Comparison of ENCODE assay signal across 1 cellular context in the genomic region with DNA sequence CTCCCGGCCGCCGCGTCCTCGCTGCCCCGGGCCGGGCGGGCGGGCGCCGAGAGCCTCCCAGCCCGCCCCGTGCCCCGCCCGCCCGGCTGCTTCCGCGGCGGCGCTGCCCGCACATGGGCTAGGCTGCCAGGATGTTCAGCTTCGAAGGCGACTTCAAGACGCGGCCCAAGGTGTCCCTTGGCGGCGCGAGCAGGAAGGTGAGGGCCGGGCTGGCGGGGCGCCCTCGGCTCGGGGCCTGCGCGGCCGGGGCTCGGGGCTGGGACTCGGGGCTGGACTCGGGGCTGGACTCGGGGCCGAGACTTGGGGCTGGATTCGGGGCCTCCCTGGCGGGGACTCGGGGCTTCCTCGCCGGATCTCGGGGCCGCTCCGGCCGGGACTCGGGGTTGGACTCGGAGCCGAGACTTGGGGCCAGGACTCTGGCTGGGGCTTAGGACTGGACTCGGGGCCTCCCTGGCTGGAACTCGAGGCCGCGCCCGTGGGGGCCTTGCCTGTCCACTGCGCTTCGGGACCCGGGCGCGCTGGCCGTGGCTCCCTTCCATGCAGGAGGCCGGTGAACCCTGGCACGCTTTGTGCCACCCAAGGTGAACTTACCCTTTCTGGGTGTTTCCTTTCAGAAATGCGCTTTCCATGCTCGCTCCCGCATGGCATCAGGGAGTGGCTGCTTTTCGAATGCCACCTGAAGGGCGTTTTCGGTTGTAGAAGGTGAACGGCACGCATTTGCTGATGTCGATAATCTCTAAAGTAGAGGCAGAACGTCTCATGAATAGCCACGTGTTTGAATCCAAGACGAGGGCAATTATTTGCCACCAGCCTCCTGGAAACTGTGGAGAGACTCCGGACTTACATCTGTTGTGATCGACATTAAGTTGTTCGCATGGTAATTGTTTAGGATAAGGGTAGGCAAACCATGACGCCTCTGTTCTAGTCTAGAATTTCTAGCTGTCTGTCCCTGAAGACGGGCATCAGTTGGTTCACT.
TF ChIP-seq lines count a peak whose summit lies in the region.

No MANE protein-coding gene starts in this region.

TF ChIP-seq in HepG2, 621 proteins besides CTCF, POLR2A, EP300 and RAD21 (continued from another document):
- TF ChIP-seq, protein P1, sequence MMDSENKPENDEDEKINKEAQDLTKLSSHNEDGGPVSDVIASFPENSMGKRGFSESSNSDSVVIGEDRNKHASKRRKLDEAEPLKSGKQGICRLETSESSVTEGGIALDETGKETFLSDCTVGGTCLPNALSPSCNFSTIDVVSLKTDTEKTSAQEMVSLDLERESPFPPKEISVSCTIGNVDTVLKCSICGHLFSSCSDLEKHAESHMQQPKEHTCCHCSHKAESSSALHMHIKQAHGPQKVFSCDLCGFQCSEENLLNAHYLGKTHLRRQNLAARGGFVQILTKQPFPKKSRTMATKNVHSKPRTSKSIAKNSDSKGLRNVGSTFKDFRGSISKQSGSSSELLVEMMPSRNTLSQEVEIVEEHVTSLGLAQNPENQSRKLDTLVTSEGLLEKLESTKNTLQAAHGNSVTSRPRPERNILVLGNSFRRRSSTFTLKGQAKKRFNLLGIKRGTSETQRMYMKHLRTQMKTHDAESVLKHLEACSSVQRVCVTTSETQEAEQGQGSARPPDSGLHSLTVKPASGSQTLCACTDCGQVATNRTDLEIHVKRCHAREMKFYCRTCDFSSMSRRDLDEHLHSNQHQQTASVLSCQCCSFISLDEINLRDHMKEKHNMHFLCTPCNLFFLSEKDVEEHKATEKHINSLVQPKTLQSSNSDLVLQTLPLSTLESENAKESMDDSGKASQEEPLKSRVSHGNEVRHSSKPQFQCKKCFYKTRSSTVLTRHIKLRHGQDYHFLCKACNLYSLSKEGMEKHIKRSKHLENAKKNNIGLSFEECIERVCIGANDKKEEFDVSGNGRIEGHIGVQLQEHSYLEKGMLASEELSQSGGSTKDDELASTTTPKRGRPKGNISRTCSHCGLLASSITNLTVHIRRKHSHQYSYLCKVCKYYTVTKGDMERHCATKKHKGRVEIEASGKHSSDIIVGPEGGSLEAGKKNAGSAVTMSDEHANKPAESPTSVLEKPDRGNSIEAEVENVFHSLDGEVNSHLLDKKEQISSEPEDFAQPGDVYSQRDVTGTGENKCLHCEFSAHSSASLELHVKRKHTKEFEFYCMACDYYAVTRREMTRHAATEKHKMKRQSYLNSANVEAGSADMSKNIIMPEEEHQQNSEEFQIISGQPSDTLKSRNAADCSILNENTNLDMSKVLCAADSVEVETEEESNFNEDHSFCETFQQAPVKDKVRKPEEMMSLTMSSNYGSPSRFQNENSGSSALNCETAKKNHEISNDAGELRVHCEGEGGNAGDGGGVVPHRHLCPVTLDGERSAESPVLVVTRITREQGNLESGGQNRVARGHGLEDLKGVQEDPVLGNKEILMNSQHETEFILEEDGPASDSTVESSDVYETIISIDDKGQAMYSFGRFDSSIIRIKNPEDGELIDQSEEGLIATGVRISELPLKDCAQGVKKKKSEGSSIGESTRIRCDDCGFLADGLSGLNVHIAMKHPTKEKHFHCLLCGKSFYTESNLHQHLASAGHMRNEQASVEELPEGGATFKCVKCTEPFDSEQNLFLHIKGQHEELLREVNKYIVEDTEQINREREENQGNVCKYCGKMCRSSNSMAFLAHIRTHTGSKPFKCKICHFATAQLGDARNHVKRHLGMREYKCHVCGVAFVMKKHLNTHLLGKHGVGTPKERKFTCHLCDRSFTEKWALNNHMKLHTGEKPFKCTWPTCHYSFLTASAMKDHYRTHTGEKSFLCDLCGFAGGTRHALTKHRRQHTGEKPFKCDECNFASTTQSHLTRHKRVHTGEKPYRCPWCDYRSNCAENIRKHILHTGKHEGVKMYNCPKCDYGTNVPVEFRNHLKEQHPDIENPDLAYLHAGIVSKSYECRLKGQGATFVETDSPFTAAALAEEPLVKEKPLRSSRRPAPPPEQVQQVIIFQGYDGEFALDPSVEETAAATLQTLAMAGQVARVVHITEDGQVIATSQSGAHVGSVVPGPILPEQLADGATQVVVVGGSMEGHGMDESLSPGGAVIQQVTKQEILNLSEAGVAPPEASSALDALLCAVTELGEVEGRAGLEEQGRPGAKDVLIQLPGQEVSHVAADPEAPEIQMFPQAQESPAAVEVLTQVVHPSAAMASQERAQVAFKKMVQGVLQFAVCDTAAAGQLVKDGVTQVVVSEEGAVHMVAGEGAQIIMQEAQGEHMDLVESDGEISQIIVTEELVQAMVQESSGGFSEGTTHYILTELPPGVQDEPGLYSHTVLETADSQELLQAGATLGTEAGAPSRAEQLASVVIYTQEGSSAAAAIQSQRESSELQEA (CRISPR knock-in tag; IDR thresholded peaks at IDR 0.05; ENCODE audit: not compliant biosample characterization) = peak; percentile 17
- TF ChIP-seq EEA1 (CRISPR knock-in tag; IDR thresholded peaks at IDR 0.05; ENCODE audit: borderline replicate concordance) = 0 out of 2 replicates have a peak, but pooled peaks have one; percentile 12
- TF ChIP-seq, protein P2, sequence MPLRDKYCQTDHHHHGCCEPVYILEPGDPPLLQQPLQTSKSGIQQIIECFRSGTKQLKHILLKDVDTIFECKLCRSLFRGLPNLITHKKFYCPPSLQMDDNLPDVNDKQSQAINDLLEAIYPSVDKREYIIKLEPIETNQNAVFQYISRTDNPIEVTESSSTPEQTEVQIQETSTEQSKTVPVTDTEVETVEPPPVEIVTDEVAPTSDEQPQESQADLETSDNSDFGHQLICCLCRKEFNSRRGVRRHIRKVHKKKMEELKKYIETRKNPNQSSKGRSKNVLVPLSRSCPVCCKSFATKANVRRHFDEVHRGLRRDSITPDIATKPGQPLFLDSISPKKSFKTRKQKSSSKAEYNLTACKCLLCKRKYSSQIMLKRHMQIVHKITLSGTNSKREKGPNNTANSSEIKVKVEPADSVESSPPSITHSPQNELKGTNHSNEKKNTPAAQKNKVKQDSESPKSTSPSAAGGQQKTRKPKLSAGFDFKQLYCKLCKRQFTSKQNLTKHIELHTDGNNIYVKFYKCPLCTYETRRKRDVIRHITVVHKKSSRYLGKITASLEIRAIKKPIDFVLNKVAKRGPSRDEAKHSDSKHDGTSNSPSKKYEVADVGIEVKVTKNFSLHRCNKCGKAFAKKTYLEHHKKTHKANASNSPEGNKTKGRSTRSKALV (CRISPR knock-in tag; IDR thresholded peaks at IDR 0.05) = no peak
- no peak for TF ChIP-seq NR1H2 (CRISPR knock-in tag; IDR thresholded peaks at IDR 0.05; ENCODE audit: borderline replicate concordance, low read depth)
- no peak for TF ChIP-seq DDIT3 (CRISPR knock-in tag; IDR thresholded peaks at IDR 0.05)
- no peak for TF ChIP-seq SMC3 (IDR thresholded peaks at IDR 0.05; ENCODE audit: low read length)
- no peak for TF ChIP-seq ZFYVE20 (CRISPR knock-in tag; IDR thresholded peaks at IDR 0.05; ENCODE audit: borderline replicate concordance, low read depth)
- no peak for TF ChIP-seq HCFC1 (IDR thresholded peaks at IDR 0.05; ENCODE audit: low read depth, low read length)
- TF ChIP-seq ZNF607 (CRISPR knock-in tag; IDR thresholded peaks at IDR 0.05; ENCODE audit: borderline replicate concordance) = 0 out of 2 replicates have a peak, but pooled peaks have one; percentile 51
- TF ChIP-seq ASH2L (IDR thresholded peaks at IDR 0.05; ENCODE audit: insufficient read length, low read depth, low read length) = no peak
- TF ChIP-seq ATM (IDR thresholded peaks at IDR 0.05; ENCODE audit: borderline replicate concordance) = no peak
- peak; percentile 72 for TF ChIP-seq AGO2 (optimal IDR thresholded peaks at IDR 0.05; ENCODE audit: low read depth, low read length)
- peak; percentile 64; the same call in 1 of the 2 replicates for TF ChIP-seq SNAI1 (CRISPR knock-in tag; IDR thresholded peaks at IDR 0.05; ENCODE audit: borderline replicate concordance)
- TF ChIP-seq BRF2 (CRISPR knock-in tag; IDR thresholded peaks at IDR 0.05) = no peak
- no peak; the same call in 1 of the 2 replicates for TF ChIP-seq PHF20 (CRISPR knock-in tag; IDR thresholded peaks at IDR 0.05)
- TF ChIP-seq, protein P3, sequence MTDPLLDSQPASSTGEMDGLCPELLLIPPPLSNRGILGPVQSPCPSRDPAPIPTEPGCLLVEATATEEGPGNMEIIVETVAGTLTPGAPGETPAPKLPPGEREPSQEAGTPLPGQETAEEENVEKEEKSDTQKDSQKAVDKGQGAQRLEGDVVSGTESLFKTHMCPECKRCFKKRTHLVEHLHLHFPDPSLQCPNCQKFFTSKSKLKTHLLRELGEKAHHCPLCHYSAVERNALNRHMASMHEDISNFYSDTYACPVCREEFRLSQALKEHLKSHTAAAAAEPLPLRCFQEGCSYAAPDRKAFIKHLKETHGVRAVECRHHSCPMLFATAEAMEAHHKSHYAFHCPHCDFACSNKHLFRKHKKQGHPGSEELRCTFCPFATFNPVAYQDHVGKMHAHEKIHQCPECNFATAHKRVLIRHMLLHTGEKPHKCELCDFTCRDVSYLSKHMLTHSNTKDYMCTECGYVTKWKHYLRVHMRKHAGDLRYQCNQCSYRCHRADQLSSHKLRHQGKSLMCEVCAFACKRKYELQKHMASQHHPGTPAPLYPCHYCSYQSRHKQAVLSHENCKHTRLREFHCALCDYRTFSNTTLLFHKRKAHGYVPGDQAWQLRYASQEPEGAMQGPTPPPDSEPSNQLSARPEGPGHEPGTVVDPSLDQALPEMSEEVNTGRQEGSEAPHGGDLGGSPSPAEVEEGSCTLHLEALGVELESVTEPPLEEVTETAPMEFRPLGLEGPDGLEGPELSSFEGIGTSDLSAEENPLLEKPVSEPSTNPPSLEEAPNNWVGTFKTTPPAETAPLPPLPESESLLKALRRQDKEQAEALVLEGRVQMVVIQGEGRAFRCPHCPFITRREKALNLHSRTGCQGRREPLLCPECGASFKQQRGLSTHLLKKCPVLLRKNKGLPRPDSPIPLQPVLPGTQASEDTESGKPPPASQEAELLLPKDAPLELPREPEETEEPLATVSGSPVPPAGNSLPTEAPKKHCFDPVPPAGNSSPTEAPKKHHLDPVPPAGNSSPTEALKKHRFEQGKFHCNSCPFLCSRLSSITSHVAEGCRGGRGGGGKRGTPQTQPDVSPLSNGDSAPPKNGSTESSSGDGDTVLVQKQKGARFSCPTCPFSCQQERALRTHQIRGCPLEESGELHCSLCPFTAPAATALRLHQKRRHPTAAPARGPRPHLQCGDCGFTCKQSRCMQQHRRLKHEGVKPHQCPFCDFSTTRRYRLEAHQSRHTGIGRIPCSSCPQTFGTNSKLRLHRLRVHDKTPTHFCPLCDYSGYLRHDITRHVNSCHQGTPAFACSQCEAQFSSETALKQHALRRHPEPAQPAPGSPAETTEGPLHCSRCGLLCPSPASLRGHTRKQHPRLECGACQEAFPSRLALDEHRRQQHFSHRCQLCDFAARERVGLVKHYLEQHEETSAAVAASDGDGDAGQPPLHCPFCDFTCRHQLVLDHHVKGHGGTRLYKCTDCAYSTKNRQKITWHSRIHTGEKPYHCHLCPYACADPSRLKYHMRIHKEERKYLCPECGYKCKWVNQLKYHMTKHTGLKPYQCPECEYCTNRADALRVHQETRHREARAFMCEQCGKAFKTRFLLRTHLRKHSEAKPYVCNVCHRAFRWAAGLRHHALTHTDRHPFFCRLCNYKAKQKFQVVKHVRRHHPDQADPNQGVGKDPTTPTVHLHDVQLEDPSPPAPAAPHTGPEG (CRISPR knock-in tag; IDR thresholded peaks at IDR 0.05) = peak; percentile 93
- TF ChIP-seq ZBTB38 (CRISPR knock-in tag; IDR thresholded peaks at IDR 0.05) = no peak
- TF ChIP-seq ZFP1 (CRISPR knock-in tag; IDR thresholded peaks at IDR 0.05) = no peak
- TF ChIP-seq KDM5B (CRISPR knock-in tag; IDR thresholded peaks at IDR 0.05; ENCODE audit: borderline replicate concordance) = peak; percentile 77; the same call in 1 of the 2 replicates
- TF ChIP-seq SIN3A (IDR thresholded peaks at IDR 0.05; ENCODE audit: borderline replicate concordance, low read depth, low read length) = no peak; the same call in 1 of the 2 replicates
- no peak for TF ChIP-seq TARDBP (CRISPR knock-in tag; IDR thresholded peaks at IDR 0.05)
- no peak; the same call in 1 of the 2 replicates for TF ChIP-seq E2F2 (CRISPR knock-in tag; IDR thresholded peaks at IDR 0.05; ENCODE audit: borderline replicate concordance)
- peak; percentile 21; the same call in 1 of the 2 replicates for TF ChIP-seq ZNF704 (CRISPR knock-in tag; IDR thresholded peaks at IDR 0.05; ENCODE audit: borderline replicate concordance)
